1 cellular context compared by ENCODE assay signal in genomic region chr22:36196254-36197064, GRCh38.
TF ChIP-seq lines count a peak whose summit lies in the region.

No MANE protein-coding gene starts in this region.

TF ChIP-seq in H1, 55 proteins besides CTCF, POLR2A, EP300 and RAD21:
- TF ChIP-seq ASH2L (IDR thresholded peaks at IDR 0.05; ENCODE audit: low read length): no peak
- TF ChIP-seq HDAC2 (IDR thresholded peaks at IDR 0.05; ENCODE audit: borderline replicate concordance in 1 of 2, low read depth in 2 of 2, low read length in 2 of 2): no peak
- TF ChIP-seq USF2 (IDR thresholded peaks at IDR 0.05; ENCODE audit: low read length): no peak
- no peak for TF ChIP-seq FOSL1 (IDR thresholded peaks at IDR 0.05; ENCODE audit: insufficient read depth, low read depth, low read length)
- TF ChIP-seq CREB1 (IDR thresholded peaks at IDR 0.05): no peak
- no peak for TF ChIP-seq CHD1 (IDR thresholded peaks at IDR 0.05; ENCODE audit: low read depth, low read length)
- no peak for TF ChIP-seq KDM4A (IDR thresholded peaks at IDR 0.05; ENCODE audit: low read depth, low read length, severe bottlenecking)
- no peak for TF ChIP-seq RXRA (IDR thresholded peaks at IDR 0.05; ENCODE audit: insufficient read depth, low read depth, low read length)
- TF ChIP-seq MAFK (IDR thresholded peaks at IDR 0.05; ENCODE audit: low read depth, low read length): no peak
- no peak for TF ChIP-seq TBP (IDR thresholded peaks at IDR 0.05; ENCODE audit: low read depth, low read length)
- no peak for TF ChIP-seq MAX (IDR thresholded peaks at IDR 0.05)
- no peak for TF ChIP-seq SP1 (IDR thresholded peaks at IDR 0.05; ENCODE audit: low read depth, low read length)
TF ChIP-seq in H1: peak in this region for 0.
